In genomic region chr15:51097553-51098330, GRCh38 we compare ENCODE assay signal across 2 cellular contexts.
TF ChIP-seq lines count a peak whose summit lies in the region.

No MANE protein-coding gene starts in this region.

TF ChIP-seq in K562, 482 proteins besides CTCF, POLR2A, EP300 and RAD21 (continues in another document):
- TF ChIP-seq ZNF507 (tag; conservative IDR thresholded peaks at IDR 0.05), result no peak
- no peak for TF ChIP-seq MAZ (CRISPR knock-in tag; conservative IDR thresholded peaks at IDR 0.05 in 1 of 2, IDR thresholded peaks at IDR 0.05 in 1 of 2)
- TF ChIP-seq RBFOX2 (IDR thresholded peaks at IDR 0.05; ENCODE audit: low read depth, low read length), result no peak
- no peak for TF ChIP-seq ZKSCAN3 (CRISPR knock-in tag; IDR thresholded peaks at IDR 0.05)
- TF ChIP-seq NCOA2 (IDR thresholded peaks at IDR 0.05; ENCODE audit: partially characterized antibody in 2 of 2), result no peak
- TF ChIP-seq NR4A1 (CRISPR knock-in tag; IDR thresholded peaks at IDR 0.05), result no peak
- no peak for TF ChIP-seq NR4A1 (tag; IDR thresholded peaks at IDR 0.05)
- TF ChIP-seq ZNF764 (CRISPR knock-in tag; IDR thresholded peaks at IDR 0.05; ENCODE audit: low read depth), result no peak
- no peak for TF ChIP-seq HNRNPH1 (optimal IDR thresholded peaks at IDR 0.05; ENCODE audit: low read depth, low read length)
- peak; percentile 61; the same call in 1 of the 2 replicates for TF ChIP-seq JUND (IDR thresholded peaks at IDR 0.05; ENCODE audit: borderline replicate concordance, low read depth, low read length)
- TF ChIP-seq JUND (tag; IDR thresholded peaks at IDR 0.05; ENCODE audit: borderline replicate concordance, low read depth, low read length), result no peak; the same call in 2 of the 3 replicates
- TF ChIP-seq MTA2 (IDR thresholded peaks at IDR 0.05; ENCODE audit: low read depth), result no peak
- TF ChIP-seq CREB1 (IDR thresholded peaks at IDR 0.05), result no peak
- TF ChIP-seq CREB1 (CRISPR knock-in tag; IDR thresholded peaks at IDR 0.05), result no peak
- no peak for TF ChIP-seq ZNF41 (CRISPR knock-in tag; conservative IDR thresholded peaks at IDR 0.05)
- peak in 1 of 2 experiments; percentile 37; a peak in 1 of 4 replicates for TF ChIP-seq RCOR1 (IDR thresholded peaks at IDR 0.05; ENCODE audit: borderline replicate concordance in 1 of 2, low read depth in 2 of 2, low read length in 2 of 2)
- TF ChIP-seq SOX6 (IDR thresholded peaks at IDR 0.05), result peak; percentile 18; the same call in 1 of the 2 replicates
- TF ChIP-seq MECOM (CRISPR knock-in tag; IDR thresholded peaks at IDR 0.05), result no peak
- peak; percentile 84 for TF ChIP-seq MEF2D (tag; conservative IDR thresholded peaks at IDR 0.05; ENCODE audit: low read depth)
- TF ChIP-seq ZNF511 (CRISPR knock-in tag; IDR thresholded peaks at IDR 0.05), result no peak
- peak; percentile 38; the same call in 1 of the 2 replicates for TF ChIP-seq ATF3 (IDR thresholded peaks at IDR 0.05)
- TF ChIP-seq ATF3 (CRISPR knock-in tag; conservative IDR thresholded peaks at IDR 0.05), result no peak
- TF ChIP-seq CLOCK (CRISPR knock-in tag; IDR thresholded peaks at IDR 0.05; ENCODE audit: borderline replicate concordance), result no peak
- no peak for TF ChIP-seq ZBTB49 (CRISPR knock-in tag; IDR thresholded peaks at IDR 0.05; ENCODE audit: borderline replicate concordance)
- no peak for TF ChIP-seq MAFK (IDR thresholded peaks at IDR 0.05; ENCODE audit: low read length)
- no peak for TF ChIP-seq CBX8 (IDR thresholded peaks at IDR 0.05; ENCODE audit: borderline replicate concordance, extremely low read depth, low read depth, low read length, poor library complexity, severe bottlenecking)
- no peak for TF ChIP-seq DNMT1 (IDR thresholded peaks at IDR 0.05)
- TF ChIP-seq GTF2A2 (tag; IDR thresholded peaks at IDR 0.05), result no peak
- no peak for TF ChIP-seq E2F5 (CRISPR knock-in tag; IDR thresholded peaks at IDR 0.05)
- no peak for TF ChIP-seq ZNF75A (CRISPR knock-in tag; IDR thresholded peaks at IDR 0.05)
- TF ChIP-seq KDM1A (IDR thresholded peaks at IDR 0.05), result peak; percentile 43 to 49; a peak in 3 of 4 replicates

TF ChIP-seq in HepG2, 621 proteins besides CTCF, POLR2A, EP300 and RAD21:
- TF ChIP-seq ATF5 (CRISPR knock-in tag; IDR thresholded peaks at IDR 0.05; ENCODE audit: low read depth) (no peak), FOSL2 (CRISPR knock-in tag; IDR thresholded peaks at IDR 0.05) (peak; percentile 61)
TF ChIP-seq in HepG2: peak in this region for 1.
